1 cellular context compared by ENCODE assay signal in the genomic region with DNA sequence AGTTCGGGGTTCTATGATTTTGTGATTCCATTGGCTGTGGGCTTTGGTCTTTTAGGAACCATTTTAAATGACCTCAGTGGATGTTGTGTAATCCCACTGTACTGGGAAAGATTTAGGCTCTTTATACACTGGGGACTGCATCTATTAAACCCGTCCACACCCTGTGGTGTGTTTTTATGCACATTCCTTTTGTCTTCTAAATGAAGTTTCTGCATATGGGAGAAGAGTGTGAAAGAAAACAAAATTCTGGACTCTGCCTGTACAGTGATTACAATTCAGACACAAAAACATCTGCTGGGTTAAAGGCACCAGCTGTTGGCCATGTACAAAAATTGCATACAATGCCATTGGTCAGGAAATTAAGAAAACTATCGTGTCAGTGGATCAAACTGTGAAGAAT.
TF ChIP-seq lines count a peak whose summit lies in the region.

No MANE protein-coding gene starts in this region.

TF ChIP-seq in WTC11, 78 proteins besides CTCF, POLR2A, EP300 and RAD21 (continued from another document):
- TF ChIP-seq ZBTB21 (CRISPR knock-in tag; IDR thresholded peaks at IDR 0.05; ENCODE audit: borderline replicate concordance) = no peak
- TF ChIP-seq NFATC4 (CRISPR knock-in tag; IDR thresholded peaks at IDR 0.05) = no peak
- TF ChIP-seq JUN (CRISPR knock-in tag; IDR thresholded peaks at IDR 0.05) = no peak
- no peak for TF ChIP-seq ATF1 (CRISPR knock-in tag; IDR thresholded peaks at IDR 0.05)
- TF ChIP-seq HMGA2 (CRISPR knock-in tag; IDR thresholded peaks at IDR 0.05) = no peak
- TF ChIP-seq ZNF232 (CRISPR knock-in tag; IDR thresholded peaks at IDR 0.05) = no peak
- TF ChIP-seq GRHL2 (CRISPR knock-in tag; IDR thresholded peaks at IDR 0.05; ENCODE audit: insufficient replicate concordance, severe bottlenecking) = no peak
